In genomic region chr7:537911-538634, GRCh38 we compare ENCODE assay signal across 9 cellular contexts. TPM values are rescaled to one million over a fixed set of nuclear protein-coding genes. Genes with fewer than 3 reads are reported as not detected.
A peak's percentile ranks its signal among the peaks of the same experiment; 100 is the strongest.
DNase-seq lines count a peak whose midpoint lies in the region; ATAC-seq and TF ChIP-seq lines count a peak whose summit lies in the region.
"Had no signal": no experiment of that assay in that cellular context is flagged by ENCODE, and none has a peak within 500 bp of the region (broad histone marks: within the 10 kb centered on the region; RNA-seq: fewer than 3 reads in every experiment).

No MANE protein-coding gene starts in this region.

- H3K27ac Mint-ChIP-seq in stimulated activated memory B cell treated with anti-CD40 and anti-IgM and Interleukin-4, amounts not matched to agents 10 μg/mL and 1 μg/mL and 100 μg/mL, for 72 hours: no peak overlapping the region
- no peak overlapping the region for H3K27ac Mint-ChIP-seq in activated CD4-positive, alpha-beta T cell treated with anti-CD3 and anti-CD28 coated beads, Interleukin-2, amount 10 ng/mL, durations not matched to agents 24 days and 14 days

- BruUV-seq in HCT116 (replicated peaks; lab: Mats Ljungman, UMichigan): no TSS peak

- H3K27me3 ChIP-seq in HCT116 (ENCODE audit: insufficient read depth, low read length) (no peaks in the 10 kb centered on the region), right atrium auricular region (no peaks in the 10 kb centered on the region)

- H3K36me3 ChIP-seq in HCT116 (ENCODE audit: control insufficient read depth in 1 of 2, insufficient read depth in 2 of 2, low read length in 2 of 2): no peaks in the 10 kb centered on the region
- H3K36me3 ChIP-seq in right atrium auricular region: no peaks in the 10 kb centered on the region

- peak overlapping the region; percentile 96 for H3K4me2 ChIP-seq in HCT116 (ENCODE audit: low read length)

- no peaks in the 10 kb centered on the region for H3K79me2 ChIP-seq in HCT116 (ENCODE audit: insufficient read depth, low read length)

- no peak overlapping the region for H3K4me3 Mint-ChIP-seq in stimulated activated memory B cell treated with anti-CD40 and anti-IgM and Interleukin-4, amounts not matched to agents 10 μg/mL and 1 μg/mL and 100 μg/mL, for 72 hours
- no peak overlapping the region for H3K4me3 Mint-ChIP-seq in activated CD4-positive, alpha-beta T cell treated with anti-CD3 and anti-CD28 coated beads, Interleukin-2, amount 10 ng/mL, durations not matched to agents 24 days and 14 days

- CTCF ChIA-PET in HCT116 (lab: Charles Lee): no interaction called here

- RAD21 ChIA-PET in HCT116 (lab: Charles Lee; ENCODE audit: low non-redundant PET in 1 of 2, low total read pairs in 2 of 2, uncharacterized antibody in 2 of 2, unreplicated experiment in 2 of 2): no interaction called here

- H3K9me2 ChIP-seq in HCT116 (ENCODE audit: insufficient read depth): no peaks in the 10 kb centered on the region

- H3K9me3 ChIP-seq in HCT116 (ENCODE audit: control insufficient read depth in 1 of 2, insufficient read depth in 1 of 2, low read depth in 1 of 2, low read length in 2 of 2): no peaks in the 10 kb centered on the region
- no peaks in the 10 kb centered on the region for H3K9me3 ChIP-seq in right atrium auricular region

- no peaks in the 10 kb centered on the region for H4K20me1 ChIP-seq in HCT116 (ENCODE audit: insufficient read depth)

- H3K27me3 Mint-ChIP-seq in stimulated activated memory B cell treated with anti-CD40 and anti-IgM and Interleukin-4, amounts not matched to agents 10 μg/mL and 1 μg/mL and 100 μg/mL, for 72 hours: peaks cover 47% of the 10 kb centered on the region
- peaks cover 4% of the 10 kb centered on the region for H3K27me3 Mint-ChIP-seq in activated CD4-positive, alpha-beta T cell treated with anti-CD3 and anti-CD28 coated beads, Interleukin-2, amount 10 ng/mL, durations not matched to agents 24 days and 14 days

- H3K4me3 ChIP-seq in HCT116 (replicated peaks in 1 of 2; ENCODE audit: low read depth in 1 of 2, low read length in 2 of 2) (peak overlapping the region; percentile 51 to 61), right atrium auricular region (no peak overlapping the region)

- DNase-seq in HCT116 (ENCODE audit: low read depth, low spot score) (peak; percentile 83), amniotic epithelial cell (ENCODE audit: low read depth) (peak; percentile 95), right atrium auricular region (ENCODE audit: low spot score) (peak; percentile 71), NOMO-1 treated with dmso at 0.1 percent for 144 hours (lab: John Stamatoyannopoulos, UW; ENCODE audit: unreplicated experiment) (no peak), anterior cingulate cortex (lab: John Stamatoyannopoulos, UW) (no peak)
- no peak for DNase-seq in activated CD4-positive, alpha-beta T cell treated with anti-CD3 and anti-CD28 coated beads, Interleukin-2, amount 10 ng/mL, durations not matched to agents 24 days and 14 days
- DNase-seq: activated naive CD4-positive, alpha-beta T cell treated with anti-CD3 and anti-CD28 coated beads, Interleukin-2, amount 50 U/mL, for 16 hours had no signal

- peaks cover 5% of the 10 kb centered on the region for H3K4me1 Mint-ChIP-seq in stimulated activated memory B cell treated with anti-CD40 and anti-IgM and Interleukin-4, amounts not matched to agents 10 μg/mL and 1 μg/mL and 100 μg/mL, for 72 hours
- peaks cover 3% of the 10 kb centered on the region for H3K4me1 Mint-ChIP-seq in activated CD4-positive, alpha-beta T cell treated with anti-CD3 and anti-CD28 coated beads, Interleukin-2, amount 10 ng/mL, durations not matched to agents 24 days and 14 days

- no peak overlapping the region for H2AFZ ChIP-seq in HCT116 (ENCODE audit: low read depth, low read length, poor library complexity, severe bottlenecking)

- H3K9me3 Mint-ChIP-seq in stimulated activated memory B cell treated with anti-CD40 and anti-IgM and Interleukin-4, amounts not matched to agents 10 μg/mL and 1 μg/mL and 100 μg/mL, for 72 hours: peaks cover 5% of the 10 kb centered on the region
- H3K9me3 Mint-ChIP-seq in activated CD4-positive, alpha-beta T cell treated with anti-CD3 and anti-CD28 coated beads, Interleukin-2, amount 10 ng/mL, durations not matched to agents 24 days and 14 days: no peaks in the 10 kb centered on the region

- intact Hi-C loops in HCT116 (cut with micrococcal nuclease): loop anchor here (2.0 to 5.0 kb wide), 2 partner anchors 15 to 104 kb away; no protein-coding TSS in a partner anchor
- intact Hi-C loops in activated CD4-positive, alpha-beta T cell treated with anti-CD3 and anti-CD28 coated beads, Interleukin-2, amount 10 ng/mL, durations not matched to agents 24 days and 14 days (cut with micrococcal nuclease): no loop called here

- POLR2A ChIA-PET in HCT116 (lab: Charles Lee): interaction anchor here (0.9 to 1.3 kb wide), 2 partner anchors 20 to 103 kb away, joined by 3 to 4 read pairs; no protein-coding TSS in a partner anchor

- TF ChIP-seq CTCF in HCT116 (IDR thresholded peaks at IDR 0.05 in 2 of 3, conservative IDR thresholded peaks at IDR 0.05 in 1 of 3; ENCODE audit: borderline replicate concordance in 1 of 3, insufficient read depth in 1 of 3, low read depth in 2 of 3, low read length in 2 of 3): no peak
- no peak for TF ChIP-seq CTCF in right atrium auricular region (IDR thresholded peaks at IDR 0.05)

- H3K36me3 Mint-ChIP-seq in stimulated activated memory B cell treated with anti-CD40 and anti-IgM and Interleukin-4, amounts not matched to agents 10 μg/mL and 1 μg/mL and 100 μg/mL, for 72 hours: no peaks in the 10 kb centered on the region
- H3K36me3 Mint-ChIP-seq in activated CD4-positive, alpha-beta T cell treated with anti-CD3 and anti-CD28 coated beads, Interleukin-2, amount 10 ng/mL, durations not matched to agents 24 days and 14 days (ENCODE audit: low read depth): no peaks in the 10 kb centered on the region

- ATAC-seq in HCT116: peak; percentile 75
- ATAC-seq in stimulated activated memory B cell treated with anti-CD40 and anti-IgM and Interleukin-4, amounts not matched to agents 10 μg/mL and 1 μg/mL and 100 μg/mL, for 72 hours: peak; percentile 6
- ATAC-seq in HG02642 (IDR thresholded peaks at IDR 0.05; ENCODE audit: poor library complexity, unreplicated experiment): no peak

- peak overlapping the region; percentile 87 for H3K9ac ChIP-seq in HCT116 (ENCODE audit: low read length)

- H3K4me1 ChIP-seq in HCT116 (ENCODE audit: control insufficient read depth in 1 of 2, insufficient read depth in 2 of 2, low read length in 2 of 2): peaks cover 37 to 56% of the 10 kb centered on the region in 2 experiments
- peaks cover 0 to 29% of the 10 kb centered on the region in 2 donors for H3K4me1 ChIP-seq in right atrium auricular region

- no peak for TF ChIP-seq RAD21 in HCT116 (IDR thresholded peaks at IDR 0.05; ENCODE audit: low read depth)

- no peak for TF ChIP-seq POLR2A in HCT116 (IDR thresholded peaks at IDR 0.05; ENCODE audit: borderline replicate concordance, extremely low read depth, insufficient read depth, insufficient read length)

- H3K27ac ChIP-seq in HCT116 (ENCODE audit: low read depth, low read length): peak overlapping the region; percentile 100
- no peak overlapping the region for H3K27ac ChIP-seq in right atrium auricular region

TF ChIP-seq in HCT116, 20 proteins besides CTCF, POLR2A, EP300 and RAD21:
- TF ChIP-seq, protein P1, sequence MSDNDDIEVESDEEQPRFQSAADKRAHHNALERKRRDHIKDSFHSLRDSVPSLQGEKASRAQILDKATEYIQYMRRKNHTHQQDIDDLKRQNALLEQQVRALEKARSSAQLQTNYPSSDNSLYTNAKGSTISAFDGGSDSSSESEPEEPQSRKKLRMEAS (IDR thresholded peaks at IDR 0.05): no peak
- no peak for TF ChIP-seq EGR1 (IDR thresholded peaks at IDR 0.05; ENCODE audit: low read depth)
- peak; percentile 25 for TF ChIP-seq TCF7L2 (IDR thresholded peaks at IDR 0.05; ENCODE audit: borderline replicate concordance, extremely low read depth, insufficient read depth, insufficient read length)
- TF ChIP-seq POLR2AphosphoS5 (IDR thresholded peaks at IDR 0.05; ENCODE audit: low read depth, low read length): peak; percentile 66

RNA-seq across cellular contexts. Expression of gene PDGFA, which starts 18.4 kb away (rescaled TPM):
- total RNA-seq in HCT116 (2021; ENCODE audit: unreplicated experiment): 44.7 TPM
- polyA plus RNA-seq in HCT116 (2012): 48.1 and 74.9 TPM in 2 replicates
- total RNA-seq in right atrium auricular region: 10 to 100 TPM; 31.8 to 34.2 TPM
- 12.2 and 12.9 TPM in 2 replicates for total RNA-seq in activated CD4-positive, alpha-beta T cell treated with anti-CD3 and anti-CD28 coated beads, Interleukin-2, amount 10 ng/mL, durations not matched to agents 24 days and 14 days

Comparison
In these comparisons a context has a peak if more than half of its experiments do, and no peak if none do; other contexts are left out.
1. DNase-seq: peak in HCT116 (single experiment), amniotic epithelial cell (single experiment) and right atrium auricular region (single experiment); none in NOMO-1 treated with dmso at 0.1 percent for 144 hours (single experiment), activated CD4-positive, alpha-beta T cell treated with anti-CD3 and anti-CD28 coated beads, Interleukin-2, amount 10 ng/mL, durations not matched to agents 24 days and 14 days (single experiment) and anterior cingulate cortex (0 of 58).
2. H3K4me3 ChIP-seq: peak in HCT116 (2 of 2); none in right atrium auricular region (0 of 2).